Comparison of ENCODE assay signal across 16 cellular contexts in the genomic region with DNA sequence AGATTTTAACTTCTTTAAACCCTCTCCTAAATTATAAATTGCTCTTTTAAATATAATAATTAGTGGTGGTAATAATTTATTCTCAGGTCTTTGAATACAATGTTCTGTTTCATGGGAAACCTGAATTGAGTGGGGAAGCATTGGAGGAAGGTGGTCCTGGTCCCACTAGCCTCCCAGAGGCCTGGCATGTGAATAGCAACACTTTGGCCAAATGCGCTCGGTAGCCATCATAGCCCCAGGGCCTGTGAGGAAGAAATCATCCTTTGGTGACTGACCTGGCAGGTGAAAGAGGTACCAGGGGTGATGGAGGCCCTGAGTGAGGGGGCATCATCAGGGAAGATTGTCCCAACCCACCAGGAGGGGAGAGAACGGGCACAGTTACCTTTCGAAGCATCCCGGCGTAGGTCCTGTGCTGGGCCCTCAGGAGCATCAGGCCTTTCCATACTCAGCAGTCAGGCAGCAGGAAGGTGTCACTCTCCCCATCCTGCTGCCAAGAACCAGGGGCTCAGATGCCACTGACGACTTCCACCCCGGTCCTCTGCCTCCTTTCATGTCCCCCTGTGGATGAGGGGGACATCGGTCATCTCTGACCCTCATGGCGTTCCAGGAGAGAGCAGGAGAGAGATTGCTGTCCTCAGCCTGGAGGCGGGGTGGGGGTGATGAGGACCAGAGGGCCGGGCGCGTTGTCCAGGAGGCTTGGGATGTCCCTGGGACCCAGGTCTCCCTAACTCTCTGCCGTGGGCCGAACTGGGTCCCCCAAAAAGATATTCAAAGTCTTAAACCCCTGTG.
A peak's percentile ranks its signal among the peaks of the same experiment; 100 is the strongest.
DNase-seq lines count a peak whose midpoint lies in the region; ATAC-seq and TF ChIP-seq lines count a peak whose summit lies in the region.
"Had no signal": no experiment of that assay in that cellular context is flagged by ENCODE, and none has a peak within 500 bp of the region (broad histone marks: within the 10 kb centered on the region; RNA-seq: fewer than 3 reads in every experiment).

No MANE protein-coding gene starts in this region.

- H3K27ac ChIP-seq in HCT116 (ENCODE audit: low read depth, low read length) (no peak overlapping the region), endodermal cell (ENCODE audit: low read depth, low read length) (no peak overlapping the region), spleen (no peak overlapping the region), mesenchymal stem cell (ENCODE audit: low read length, poor library complexity, severe bottlenecking) (no peak overlapping the region)

- H3K4me1 ChIP-seq in Caco-2: peaks cover 48% of the 10 kb centered on the region
- H3K4me1 ChIP-seq in HCT116 (ENCODE audit: control insufficient read depth in 1 of 2, insufficient read depth in 2 of 2, low read length in 2 of 2): no peaks in the 10 kb centered on the region
- H3K4me1 ChIP-seq in endodermal cell (ENCODE audit: control insufficient read depth, insufficient read depth, low read length): peaks cover 8% of the 10 kb centered on the region
- peaks cover 0 to 10% (median 2%) of the 10 kb centered on the region in 6 donors for H3K4me1 ChIP-seq in spleen
- H3K4me1 ChIP-seq in mesenchymal stem cell (ENCODE audit: control insufficient read depth, insufficient read depth, low read depth, low read length): peaks cover 1% of the 10 kb centered on the region

- POLR2A ChIA-PET in Caco-2 (lab: Charles Lee) (no interaction called here), HCT116 (lab: Charles Lee) (no interaction called here)

- H3K4me3 ChIP-seq in Caco-2 (ENCODE audit: low read depth, low read length) (no peak overlapping the region), HCT116 (replicated peaks in 1 of 2; ENCODE audit: low read depth in 1 of 2, low read length in 2 of 2) (no peak overlapping the region), endodermal cell (ENCODE audit: low read length) (no peak overlapping the region), spleen (no peak overlapping the region), mesenchymal stem cell (ENCODE audit: insufficient read depth in 1 of 2, low read depth in 1 of 2, low read length in 2 of 2) (no peak overlapping the region)

- ATAC-seq in HCT116: peak; percentile 56; the same call in 1 of the 2 replicates
- no peak for ATAC-seq in HG03457 (IDR thresholded peaks at IDR 0.05; ENCODE audit: unreplicated experiment)
- ATAC-seq: PC-3 had no signal

- H4K8ac ChIP-seq in mesenchymal stem cell (ENCODE audit: low read length): no peak overlapping the region

- no peaks in the 10 kb centered on the region for H3K9me2 ChIP-seq in HCT116 (ENCODE audit: insufficient read depth)

- no peak overlapping the region for H3K18ac ChIP-seq in mesenchymal stem cell (ENCODE audit: low read depth in 1 of 2, low read length in 2 of 2)

- no peak overlapping the region for H3K23ac ChIP-seq in mesenchymal stem cell (ENCODE audit: low read length in 2 of 2)

- no peak overlapping the region for H4K91ac ChIP-seq in mesenchymal stem cell (ENCODE audit: low read length)

- no peak overlapping the region for H2BK5ac ChIP-seq in mesenchymal stem cell (ENCODE audit: low read depth, low read length, poor library complexity, severe bottlenecking)

- H3K4me1 Mint-ChIP-seq in Caco-2 (ENCODE audit: low read depth, unreplicated experiment): peaks cover 49% of the 10 kb centered on the region
- peaks cover 16% of the 10 kb centered on the region for H3K4me1 Mint-ChIP-seq in endodermal cell
- peaks cover 45% of the 10 kb centered on the region for H3K4me1 Mint-ChIP-seq in progenitor cell of endocrine pancreas (ENCODE audit: low read depth)

- H2BK120ac ChIP-seq in mesenchymal stem cell (ENCODE audit: low read depth, low read length): no peak overlapping the region

- H3K27me3 ChIP-seq in Caco-2 (replicated peaks; ENCODE audit: control insufficient read depth, insufficient read depth, low read length) (no peaks in the 10 kb centered on the region), HCT116 (ENCODE audit: insufficient read depth, low read length) (no peaks in the 10 kb centered on the region), endodermal cell (ENCODE audit: control insufficient read depth, insufficient read depth, low read length, poor library complexity, severe bottlenecking) (no peaks in the 10 kb centered on the region), spleen (replicated peaks in 1 of 7) (peaks cover 0 to 14% (median 0%) of the 10 kb centered on the region in 7 donors), mesenchymal stem cell (ENCODE audit: control insufficient read depth in 1 of 2, insufficient read depth in 1 of 2, low read length in 2 of 2) (peaks cover 0 to 62% of the 10 kb centered on the region in 2 experiments)

- H3K4me2 ChIP-seq in HCT116 (ENCODE audit: low read length) (no peak overlapping the region), mesenchymal stem cell (ENCODE audit: low read length, poor library complexity, severe bottlenecking) (no peak overlapping the region)

- H3K36me3 Mint-ChIP-seq in Caco-2 (ENCODE audit: insufficient read depth, unreplicated experiment) (no peaks in the 10 kb centered on the region), endodermal cell (ENCODE audit: low read depth) (no peaks in the 10 kb centered on the region), progenitor cell of endocrine pancreas (ENCODE audit: insufficient read depth) (no peaks in the 10 kb centered on the region)

- no peaks in the 10 kb centered on the region for H3K79me2 ChIP-seq in HCT116 (ENCODE audit: insufficient read depth, low read length)

- H3K27ac Mint-ChIP-seq in Caco-2 (ENCODE audit: unreplicated experiment) (peak overlapping the region; percentile 83), endodermal cell (no peak overlapping the region), progenitor cell of endocrine pancreas (no peak overlapping the region)
- H3K27ac Mint-ChIP-seq: CD4-positive, alpha-beta T cell; H9 had no signal

- DNase-seq in Caco-2: no peak
- no peak for DNase-seq in HCT116 (ENCODE audit: low read depth, low spot score)
- DNase-seq in endodermal cell: peak; percentile 29
- peak; percentile 55 for DNase-seq in spleen
- no peak for DNase-seq in progenitor cell of endocrine pancreas (ENCODE audit: low spot score, unreplicated experiment)
- DNase-seq in mesenchymal stem cell: no peak
- DNase-seq: ACHN; Calu3; CD4-positive, alpha-beta T cell; DMS53; H9; NCI-H1417; NCI-H187 treated with DMSO at 0.1 percent for 48 hours; NCI-H526 treated with DMSO at 0.1 percent for 48 hours; PC-3 had no signal

- H2AK5ac ChIP-seq in mesenchymal stem cell (ENCODE audit: low read length, severe bottlenecking): no peak overlapping the region

- H3K4me3 Mint-ChIP-seq in Caco-2 (ENCODE audit: unreplicated experiment) (no peak overlapping the region), endodermal cell (no peak overlapping the region), progenitor cell of endocrine pancreas (ENCODE audit: low read depth) (no peak overlapping the region)
- H3K4me3 Mint-ChIP-seq: CD4-positive, alpha-beta T cell; H9 had no signal

- 91 to 92% methylated on average over 13 to 16 of the region's 16 CpGs for whole genome bisulfite sequencing in endodermal cell (ENCODE audit: insufficient coverage in 1 of 2, insufficient read length in 1 of 2), 2 experiments
- WGBS in spleen, 5 donors: 88 to 94% (median 92%) methylated on average over 14 to 16 of the region's 16 CpGs
- 87% methylated on average over 16 of the region's 16 CpGs for WGBS in mesenchymal stem cell

- intact Hi-C loops in Caco-2 (cut with micrococcal nuclease; ENCODE audit: unreplicated experiment) (loop anchor here (2.0 to 10.0 kb wide), 3 partner anchors 59 to 185 kb away; no protein-coding TSS in a partner anchor), HCT116 (cut with micrococcal nuclease) (no loop called here), spleen (cut with DNase I; ENCODE audit: low total_unique reads) (no loop called here)

- H2BK15ac ChIP-seq in mesenchymal stem cell (ENCODE audit: low read depth, poor library complexity, severe bottlenecking): no peak overlapping the region

- CTCF ChIA-PET in Caco-2 (lab: Charles Lee) (no interaction called here), HCT116 (lab: Charles Lee) (no interaction called here)

- no peak for TF ChIP-seq CTCF in Caco-2 (IDR thresholded peaks at IDR 0.05; ENCODE audit: insufficient read depth in 1 of 2, low read depth in 1 of 2, low read length in 1 of 2, severe bottlenecking in 1 of 2, unreplicated experiment in 1 of 2)
- no peak for TF ChIP-seq CTCF in HCT116 (IDR thresholded peaks at IDR 0.05 in 2 of 3, conservative IDR thresholded peaks at IDR 0.05 in 1 of 3; ENCODE audit: borderline replicate concordance in 1 of 3, insufficient read depth in 1 of 3, low read depth in 2 of 3, low read length in 2 of 3)
- TF ChIP-seq CTCF in endodermal cell (conservative IDR thresholded peaks at IDR 0.05): peak; percentile 59
- TF ChIP-seq CTCF in spleen (IDR thresholded peaks at IDR 0.05 in 8 of 11, conservative IDR thresholded peaks at IDR 0.05 in 3 of 11): no peak
- no peak for TF ChIP-seq CTCF in progenitor cell of endocrine pancreas (IDR thresholded peaks at IDR 0.05; ENCODE audit: unreplicated experiment)

- no peak overlapping the region for H2BK12ac ChIP-seq in mesenchymal stem cell (ENCODE audit: low read length in 2 of 2)

- H2AFZ ChIP-seq in HCT116 (ENCODE audit: low read depth, low read length, poor library complexity, severe bottlenecking) (no peak overlapping the region), mesenchymal stem cell (ENCODE audit: low read depth, low read length) (no peak overlapping the region)

- H3K9me3 Mint-ChIP-seq in Caco-2 (ENCODE audit: unreplicated experiment): no peaks in the 10 kb centered on the region
- H3K9me3 Mint-ChIP-seq in endodermal cell: no peaks in the 10 kb centered on the region
- no peaks in the 10 kb centered on the region for H3K9me3 Mint-ChIP-seq in progenitor cell of endocrine pancreas (ENCODE audit: low read depth)
- H3K9me3 Mint-ChIP-seq: CD4-positive, alpha-beta T cell; H9 had no signal

- H3K14ac ChIP-seq in mesenchymal stem cell (ENCODE audit: low read length in 2 of 2): no peak overlapping the region

- RAD21 ChIA-PET in HCT116 (lab: Charles Lee; ENCODE audit: low non-redundant PET in 1 of 2, low total read pairs in 2 of 2, uncharacterized antibody in 2 of 2, unreplicated experiment in 2 of 2): no interaction called here

- H3K36me3 ChIP-seq in Caco-2 (ENCODE audit: control insufficient read depth, insufficient read depth, low read length) (no peaks in the 10 kb centered on the region), HCT116 (ENCODE audit: control insufficient read depth in 1 of 2, insufficient read depth in 2 of 2, low read length in 2 of 2) (no peaks in the 10 kb centered on the region), endodermal cell (ENCODE audit: control insufficient read depth, insufficient read depth, low read length) (no peaks in the 10 kb centered on the region), spleen (no peaks in the 10 kb centered on the region), mesenchymal stem cell (ENCODE audit: control insufficient read depth in 1 of 2, insufficient read depth in 2 of 2, low read depth in 1 of 2, low read length in 2 of 2) (no peaks in the 10 kb centered on the region)

- H4K20me1 ChIP-seq in HCT116 (ENCODE audit: insufficient read depth): no peaks in the 10 kb centered on the region

- no TSS peak for BruUV-seq in Caco-2 (replicated peaks; lab: Mats Ljungman, UMichigan)
- no TSS peak for BruUV-seq in HCT116 (replicated peaks; lab: Mats Ljungman, UMichigan)

- no peak overlapping the region for H3K4ac ChIP-seq in mesenchymal stem cell (ENCODE audit: low read depth in 1 of 2, low read length in 2 of 2)

- H3K9ac ChIP-seq in HCT116 (ENCODE audit: low read length) (no peak overlapping the region), endodermal cell (ENCODE audit: extremely low read depth, low read length, poor library complexity, severe bottlenecking) (no peak overlapping the region), mesenchymal stem cell (ENCODE audit: low read length) (no peak overlapping the region)

- TF ChIP-seq POLR2A in HCT116 (IDR thresholded peaks at IDR 0.05; ENCODE audit: borderline replicate concordance, extremely low read depth, insufficient read depth, insufficient read length): no peak
- no peak for TF ChIP-seq POLR2A in spleen (IDR thresholded peaks at IDR 0.05)

- TF ChIP-seq RAD21 in HCT116 (IDR thresholded peaks at IDR 0.05; ENCODE audit: low read depth): no peak

- H3K9me3 ChIP-seq in Caco-2 (no peaks in the 10 kb centered on the region), HCT116 (ENCODE audit: control insufficient read depth in 1 of 2, insufficient read depth in 1 of 2, low read depth in 1 of 2, low read length in 2 of 2) (no peaks in the 10 kb centered on the region), endodermal cell (ENCODE audit: control insufficient read depth, low read length) (no peaks in the 10 kb centered on the region), spleen (no peaks in the 10 kb centered on the region), mesenchymal stem cell (ENCODE audit: control insufficient read depth, low read length) (no peaks in the 10 kb centered on the region)

- H3K27me3 Mint-ChIP-seq in Caco-2 (ENCODE audit: insufficient read depth, unreplicated experiment) (no peaks in the 10 kb centered on the region), endodermal cell (ENCODE audit: insufficient read depth) (no peaks in the 10 kb centered on the region), progenitor cell of endocrine pancreas (peaks cover 24% of the 10 kb centered on the region)
- H3K27me3 Mint-ChIP-seq: CD4-positive, alpha-beta T cell had no signal

- H3K79me1 ChIP-seq in mesenchymal stem cell (replicated peaks; ENCODE audit: low read length, poor library complexity, severe bottlenecking): no peaks in the 10 kb centered on the region

Comparison
In these comparisons a context has a peak if more than half of its experiments do, and no peak if none do; other contexts are left out.
1. DNase-seq: peak in endodermal cell (single experiment) and spleen (single experiment); none in Caco-2 (0 of 2), HCT116 (single experiment), progenitor cell of endocrine pancreas (single experiment) and mesenchymal stem cell (single experiment).